In the genomic region with DNA sequence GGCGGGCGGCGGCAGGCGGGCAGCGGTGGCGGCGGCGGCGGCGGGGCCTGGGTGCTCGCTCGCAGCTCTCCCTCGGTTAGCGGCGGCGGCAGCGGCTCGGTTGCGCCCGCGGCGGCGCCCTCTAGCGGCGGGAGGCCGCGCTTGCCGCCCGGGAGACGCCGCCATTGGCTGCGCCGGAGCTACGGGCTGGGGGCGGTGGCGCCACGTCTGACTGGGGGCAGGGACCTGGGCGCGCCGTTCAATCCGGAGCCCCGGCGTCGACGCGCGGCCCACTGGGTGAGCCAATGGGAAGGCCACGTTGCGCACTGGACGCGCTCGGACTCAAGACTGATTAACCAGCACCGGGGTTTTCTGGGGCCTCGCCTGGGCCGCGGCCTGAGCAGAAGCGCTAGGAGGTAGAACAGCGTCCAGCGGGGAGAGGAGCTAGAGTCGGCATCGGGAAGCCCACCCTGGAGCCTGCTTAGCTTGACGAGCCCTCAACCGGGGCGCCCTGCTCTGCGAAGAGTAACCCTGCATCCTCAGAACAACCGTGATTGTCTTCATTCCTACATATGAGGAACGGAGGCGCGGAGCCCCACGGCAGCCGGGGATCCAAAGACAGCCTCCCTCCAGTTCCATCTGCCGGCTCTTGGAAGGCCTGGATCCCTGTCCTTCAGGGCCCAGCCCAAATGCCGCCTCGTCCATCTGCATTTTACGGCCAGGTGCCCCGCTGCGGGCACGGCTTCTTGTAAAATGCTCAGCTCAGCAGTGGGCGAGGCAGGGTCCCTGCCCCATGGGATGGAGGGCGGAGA, we compare ENCODE assay signal across 8 cellular contexts. TPM values are rescaled to one million over a fixed set of nuclear protein-coding genes. Genes with fewer than 3 reads are reported as not detected.
DNase-seq lines count a peak whose midpoint lies in the region; ATAC-seq and TF ChIP-seq lines count a peak whose summit lies in the region.

A gene with protein sequence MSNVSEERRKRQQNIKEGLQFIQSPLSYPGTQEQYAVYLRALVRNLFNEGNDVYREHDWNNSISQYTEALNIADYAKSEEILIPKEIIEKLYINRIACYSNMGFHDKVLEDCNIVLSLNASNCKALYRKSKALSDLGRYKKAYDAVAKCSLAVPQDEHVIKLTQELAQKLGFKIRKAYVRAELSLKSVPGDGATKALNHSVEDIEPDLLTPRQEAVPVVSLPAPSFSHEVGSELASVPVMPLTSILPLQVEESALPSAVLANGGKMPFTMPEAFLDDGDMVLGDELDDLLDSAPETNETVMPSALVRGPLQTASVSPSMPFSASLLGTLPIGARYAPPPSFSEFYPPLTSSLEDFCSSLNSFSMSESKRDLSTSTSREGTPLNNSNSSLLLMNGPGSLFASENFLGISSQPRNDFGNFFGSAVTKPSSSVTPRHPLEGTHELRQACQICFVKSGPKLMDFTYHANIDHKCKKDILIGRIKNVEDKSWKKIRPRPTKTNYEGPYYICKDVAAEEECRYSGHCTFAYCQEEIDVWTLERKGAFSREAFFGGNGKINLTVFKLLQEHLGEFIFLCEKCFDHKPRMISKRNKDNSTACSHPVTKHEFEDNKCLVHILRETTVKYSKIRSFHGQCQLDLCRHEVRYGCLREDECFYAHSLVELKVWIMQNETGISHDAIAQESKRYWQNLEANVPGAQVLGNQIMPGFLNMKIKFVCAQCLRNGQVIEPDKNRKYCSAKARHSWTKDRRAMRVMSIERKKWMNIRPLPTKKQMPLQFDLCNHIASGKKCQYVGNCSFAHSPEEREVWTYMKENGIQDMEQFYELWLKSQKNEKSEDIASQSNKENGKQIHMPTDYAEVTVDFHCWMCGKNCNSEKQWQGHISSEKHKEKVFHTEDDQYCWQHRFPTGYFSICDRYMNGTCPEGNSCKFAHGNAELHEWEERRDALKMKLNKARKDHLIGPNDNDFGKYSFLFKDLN (minus strand): TSS at position 93 of the 791 bp plus-strand sequence. CDS start 14,904 bp downstream, outside the sequence.

- no peaks in the 10 kb centered on the region for H3K27me3 ChIP-seq in RWPE2 (ENCODE audit: insufficient read depth, poor library complexity, severe bottlenecking)

- TF ChIP-seq CTCF in RWPE2 (IDR thresholded peaks at IDR 0.05; ENCODE audit: poor library complexity, severe bottlenecking) = peak; percentile 99
- no peak for TF ChIP-seq CTCF in fibroblast of pulmonary artery (IDR thresholded peaks at IDR 0.05; ENCODE audit: low read length, missing control alignments)
- peak; percentile 79 to 83 (median 83) for TF ChIP-seq CTCF in nephron (IDR thresholded peaks at IDR 0.05; ENCODE audit: unreplicated experiment in 3 of 3)

- peak; percentile 93 for ATAC-seq in RWPE2 (ENCODE audit: low read depth)

- DNase-seq in ELR (ENCODE audit: low read depth) (peak; percentile 97), H4 (ENCODE audit: low spot score) (peak; percentile 95), LoVo (ENCODE audit: low spot score) (peak; percentile 96), RWPE2 (ENCODE audit: low spot score) (peak; percentile 97), fibroblast of pulmonary artery (ENCODE audit: low read depth) (peak; percentile 98)
- peak; percentile 93 for DNase-seq in activated T-helper 9 cell treated with anti-CD3 and anti-CD28 coated beads, Interleukin-2, amount 50 U/mL, for 16 hours (ENCODE audit: low read depth)

- peak within 1 kb of the TSS; percentile 90 to 91 (median 90) for H3K4me3 Mint-ChIP-seq in nephron
- peak within 1 kb of the TSS; percentile 91 for H3K4me3 Mint-ChIP-seq in stimulated activated naive CD8-positive, alpha-beta T cell treated with anti-CD3 and anti-CD28 coated beads, Interleukin-15, Interleukin-2, amounts not matched to agents 100 ng/mL and 50 ng/mL, for 24 hours

- H3K27ac Mint-ChIP-seq in nephron = peak within 1 kb of the TSS; percentile 94 to 99 (median 96)
- peak within 1 kb of the TSS; percentile 93 for H3K27ac Mint-ChIP-seq in stimulated activated naive CD8-positive, alpha-beta T cell treated with anti-CD3 and anti-CD28 coated beads, Interleukin-15, Interleukin-2, amounts not matched to agents 100 ng/mL and 50 ng/mL, for 24 hours

- peak within 1 kb of the TSS; percentile 86 for H3K27ac ChIP-seq in RWPE2 (ENCODE audit: poor library complexity, severe bottlenecking)

- H3K36me3 ChIP-seq in RWPE2 (ENCODE audit: low read depth) = peaks cover 31% of the 10 kb centered on the region

- H3K4me1 ChIP-seq in RWPE2 (ENCODE audit: insufficient read depth, poor library complexity, severe bottlenecking) = peaks cover 18% of the 10 kb centered on the region

- peaks cover 71% of the 10 kb centered on the region for H3K4me1 Mint-ChIP-seq in nephron
- H3K4me1 Mint-ChIP-seq in stimulated activated naive CD8-positive, alpha-beta T cell treated with anti-CD3 and anti-CD28 coated beads, Interleukin-15, Interleukin-2, amounts not matched to agents 100 ng/mL and 50 ng/mL, for 24 hours (ENCODE audit: low read depth) = peaks cover 77% of the 10 kb centered on the region

- no peaks in the 10 kb centered on the region for H3K27me3 Mint-ChIP-seq in nephron (ENCODE audit: low read depth)
- H3K27me3 Mint-ChIP-seq in stimulated activated naive CD8-positive, alpha-beta T cell treated with anti-CD3 and anti-CD28 coated beads, Interleukin-15, Interleukin-2, amounts not matched to agents 100 ng/mL and 50 ng/mL, for 24 hours = no peaks in the 10 kb centered on the region

- peak within 1 kb of the TSS; percentile 90 for H3K4me3 ChIP-seq in RWPE2 (ENCODE audit: severe bottlenecking)
- peak within 1 kb of the TSS; percentile 97 for H3K4me3 ChIP-seq in fibroblast of pulmonary artery (replicated peaks; ENCODE audit: low read depth, low read length)

- H3K36me3 Mint-ChIP-seq in nephron (ENCODE audit: low read depth) = peaks cover 14% of the 10 kb centered on the region
- H3K36me3 Mint-ChIP-seq in stimulated activated naive CD8-positive, alpha-beta T cell treated with anti-CD3 and anti-CD28 coated beads, Interleukin-15, Interleukin-2, amounts not matched to agents 100 ng/mL and 50 ng/mL, for 24 hours (ENCODE audit: low read depth) = peaks cover 22% of the 10 kb centered on the region

- H3K9me3 ChIP-seq in RWPE2 (ENCODE audit: severe bottlenecking) = no peaks in the 10 kb centered on the region

- no peaks in the 10 kb centered on the region for H3K9me3 Mint-ChIP-seq in nephron
- no peaks in the 10 kb centered on the region for H3K9me3 Mint-ChIP-seq in stimulated activated naive CD8-positive, alpha-beta T cell treated with anti-CD3 and anti-CD28 coated beads, Interleukin-15, Interleukin-2, amounts not matched to agents 100 ng/mL and 50 ng/mL, for 24 hours

RNA-seq across cellular contexts. Expression of the gene that starts here (rescaled TPM):
- total RNA-seq in H4 (2014; rRNA removed; shearing (Covaris generic)) = 16.7 and 19.4 TPM in 2 replicates

Comparison
In these comparisons a context has a peak if more than half of its experiments do, and no peak if none do; other contexts are left out.
1. Peak in every context shown above with its lines: DNase-seq, ATAC-seq, H3K4me3 ChIP-seq and H3K27ac ChIP-seq.